In the genomic region with DNA sequence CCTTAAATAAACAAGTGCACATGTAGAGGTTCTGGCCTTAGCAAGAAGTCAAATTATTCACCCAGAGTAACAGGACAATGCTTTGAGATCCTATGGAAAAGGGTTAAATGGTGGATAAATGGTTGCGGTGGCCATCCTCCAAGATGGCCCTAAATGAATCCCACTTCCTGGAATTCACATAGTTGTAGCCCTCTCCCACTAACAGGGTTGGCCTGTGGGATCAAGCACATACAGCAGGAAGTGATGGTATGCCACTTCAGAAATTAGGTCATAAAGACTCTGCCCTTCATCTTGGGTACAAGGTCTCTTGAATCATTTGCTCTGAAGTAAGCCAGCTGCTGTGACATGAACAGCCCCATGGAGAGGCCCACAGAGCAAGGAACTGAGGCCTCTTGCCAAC, we compare ENCODE assay signal across 18 cellular contexts. TPM values are rescaled to one million over a fixed set of nuclear protein-coding genes. Genes with fewer than 3 reads are reported as not detected.
A peak's percentile ranks its signal among the peaks of the same experiment; 100 is the strongest.
DNase-seq lines count a peak whose midpoint lies in the region; ATAC-seq and TF ChIP-seq lines count a peak whose summit lies in the region.
"Had no signal": no experiment of that assay in that cellular context is flagged by ENCODE, and none has a peak within 500 bp of the region (broad histone marks: within the 10 kb centered on the region; RNA-seq: fewer than 3 reads in every experiment).

No MANE protein-coding gene starts in this region.

- H3K9me3 ChIP-seq in CD8-positive, alpha-beta memory T cell (ENCODE audit: low read length): no peaks in the 10 kb centered on the region
- no peaks in the 10 kb centered on the region for H3K9me3 ChIP-seq in H9 (ENCODE audit: control insufficient read depth, low read depth, low read length)

- no peak overlapping the region for H3K27ac ChIP-seq in CD8-positive, alpha-beta memory T cell (ENCODE audit: low read depth, low read length)
- H3K27ac ChIP-seq in H9 (ENCODE audit: insufficient read length, low read depth, low read length): no peak overlapping the region
- H3K27ac ChIP-seq: BLaER1 treated with 17β-estradiol and CSF1 and Interleukin-3, amounts not matched to agents 10 nM and 100 nM; GM23248 had no signal

- H3K9ac ChIP-seq in H9 (ENCODE audit: extremely low read depth, insufficient read length, low read length): no peak overlapping the region
- H3K9ac ChIP-seq: GM23248 had no signal

- no peak overlapping the region for H2BK12ac ChIP-seq in H9 (ENCODE audit: insufficient read length, low read depth, low read length)

- no peak for TF ChIP-seq CTCF in H9 (conservative IDR thresholded peaks at IDR 0.05)
- no peak for TF ChIP-seq CTCF in neural crest cell (conservative IDR thresholded peaks at IDR 0.05)

- no peak overlapping the region for H4K5ac ChIP-seq in H9 (ENCODE audit: insufficient read length, low read depth, low read length)

- H3K4me2 ChIP-seq in H9 (ENCODE audit: insufficient read depth, insufficient read length, low read length): no peak overlapping the region

- peaks cover 11% of the 10 kb centered on the region for H3K4me1 ChIP-seq in CD8-positive, alpha-beta memory T cell (ENCODE audit: insufficient read depth, low read length)
- no peaks in the 10 kb centered on the region; the same call in 1 of the 2 replicates for H3K4me1 ChIP-seq in H9 (ENCODE audit: insufficient read depth, low read length)

- peak overlapping the region in 5 of 7 donors; percentile 10 to 83 (median 39) for H3K4me3 Mint-ChIP-seq in CD8-positive, alpha-beta memory T cell
- peak overlapping the region; percentile 87 to 89; a peak in 2 of 5 replicates for H3K4me3 Mint-ChIP-seq in H9
- H3K4me3 Mint-ChIP-seq in central memory CD8-positive, alpha-beta T cell: peak overlapping the region; percentile 3
- peak overlapping the region; percentile 91 for H3K4me3 Mint-ChIP-seq in neural crest cell

- H3K23ac ChIP-seq in H9 (ENCODE audit: insufficient read length, low read depth, low read length): no peak overlapping the region

- no peak overlapping the region for H2AK5ac ChIP-seq in H9 (ENCODE audit: insufficient read length, low read length)

- H2BK20ac ChIP-seq in H9 (ENCODE audit: low read depth, low read length, poor library complexity, severe bottlenecking): no peak overlapping the region

- POLR2A ChIA-PET in CD8-positive, alpha-beta memory T cell (lab: Charles Lee): no interaction called here

- no peak overlapping the region for H2AFZ ChIP-seq in H9 (ENCODE audit: low read length)
- H2AFZ ChIP-seq: GM23248 had no signal

- no peak overlapping the region for H3T11ph ChIP-seq in H9 (ENCODE audit: low read length)

- no peak overlapping the region for H3K56ac ChIP-seq in H9 (ENCODE audit: insufficient read length, low read depth, low read length)

- no peak overlapping the region for H3K4me3 ChIP-seq in CD8-positive, alpha-beta memory T cell (ENCODE audit: low read length)
- H3K4me3 ChIP-seq: GM23248 had no signal

- CTCF ChIA-PET in CD8-positive, alpha-beta memory T cell (lab: Charles Lee): no interaction called here

- H3K27me3 ChIP-seq in CD8-positive, alpha-beta memory T cell (ENCODE audit: insufficient read depth, low read length, poor library complexity, severe bottlenecking): no peaks in the 10 kb centered on the region
- H3K27me3 ChIP-seq in H9 (ENCODE audit: insufficient read depth, low read length): no peaks in the 10 kb centered on the region; the same call in 1 of the 2 replicates

- no peak for DNase-seq in CD8-positive, alpha-beta memory T cell
- DNase-seq in H9: no peak
- DNase-seq in central memory CD8-positive, alpha-beta T cell (ENCODE audit: low spot score in 2 of 2): no peak
- DNase-seq in neural crest cell (ENCODE audit: low read depth, low spot score): no peak
- DNase-seq: GDM1; GM23248; NCI-H1092 treated with DMSO at 0.1 percent for 48 hours; NCI-H1694; NCI-H2081 treated with DMSO at 0.1 percent for 48 hours; NK-92 treated with Interleukin-12 subunit alpha and Interleukin-12 subunit beta, amount 100 ng/mL, for 24 hours had no signal

- no peak for ATAC-seq in central memory CD8-positive, alpha-beta T cell (replicated peaks; ENCODE audit: extremely low read depth, poor library complexity, severe bottlenecking)
- no peak for ATAC-seq in GM19035 (IDR thresholded peaks at IDR 0.05; ENCODE audit: unreplicated experiment)
- ATAC-seq in HG03571 (IDR thresholded peaks at IDR 0.05; ENCODE audit: unreplicated experiment): no peak
- ATAC-seq in GM19467 (IDR thresholded peaks at IDR 0.05; ENCODE audit: unreplicated experiment): no peak
- ATAC-seq: HCT116, Right ventricle myocardium inferior had no signal

- H2BK5ac ChIP-seq in H9 (ENCODE audit: insufficient read length, low read length): no peak overlapping the region

- no peak overlapping the region for H3K4ac ChIP-seq in H9 (ENCODE audit: low read depth, low read length)

- H2BK15ac ChIP-seq in H9 (ENCODE audit: low read depth, low read length): no peak overlapping the region

- H3K79me2 ChIP-seq in H9 (ENCODE audit: insufficient read depth, low read length): no peaks in the 10 kb centered on the region; the same call in 1 of the 2 replicates

- peaks cover 6% of the 10 kb centered on the region for H3K36me3 ChIP-seq in CD8-positive, alpha-beta memory T cell (ENCODE audit: insufficient read depth, low read length)

- peaks cover 0 to 3% (median 2%) of the 10 kb centered on the region in 5 donors for H3K9me3 Mint-ChIP-seq in CD8-positive, alpha-beta memory T cell
- H3K9me3 Mint-ChIP-seq in H9: peaks cover 18 to 22% of the 10 kb centered on the region in 2 experiments
- H3K9me3 Mint-ChIP-seq in central memory CD8-positive, alpha-beta T cell: no peaks in the 10 kb centered on the region
- no peaks in the 10 kb centered on the region for H3K9me3 Mint-ChIP-seq in neural crest cell

- no peak overlapping the region for H3K18ac ChIP-seq in H9 (ENCODE audit: insufficient read length, low read depth, low read length)

- no peak overlapping the region for H3K14ac ChIP-seq in H9 (ENCODE audit: insufficient read depth, low read length)

- H3K23me2 ChIP-seq in H9 (ENCODE audit: insufficient read length, low read depth, low read length, poor library complexity, severe bottlenecking): peaks cover 5% of the 10 kb centered on the region

- H4K20me1 ChIP-seq in H9 (ENCODE audit: control insufficient read depth, insufficient read depth, insufficient read length): no peaks in the 10 kb centered on the region
- H4K20me1 ChIP-seq: BLaER1 treated with 17β-estradiol and CSF1 and Interleukin-3, amounts not matched to agents 10 nM and 100 nM had no signal

- peak overlapping the region in 2 of 8 donors; percentile 7 to 60 for H3K27ac Mint-ChIP-seq in CD8-positive, alpha-beta memory T cell
- H3K27ac Mint-ChIP-seq in H9 (no peak overlapping the region), neural crest cell (ENCODE audit: unreplicated experiment) (no peak overlapping the region)
- H3K27ac Mint-ChIP-seq in central memory CD8-positive, alpha-beta T cell (ENCODE audit: low read depth): no peak overlapping the region

- WGBS in H9 (ENCODE audit: extremely low coverage, insufficient read length, low lambda C conversion rate): no CpG with 5 or more reads among the region's 1 CpG

- no peak overlapping the region for H4K91ac ChIP-seq in H9 (ENCODE audit: insufficient read length, low read depth, low read length)

- H3K4me1 Mint-ChIP-seq in CD8-positive, alpha-beta memory T cell: peaks cover 13 to 32% (median 30%) of the 10 kb centered on the region in 3 donors
- H3K4me1 Mint-ChIP-seq in H9: peaks cover 6 to 8% of the 10 kb centered on the region in 2 experiments
- peaks cover 10% of the 10 kb centered on the region for H3K4me1 Mint-ChIP-seq in central memory CD8-positive, alpha-beta T cell
- H3K4me1 Mint-ChIP-seq in neural crest cell: peaks cover 30% of the 10 kb centered on the region

- H3K27me3 Mint-ChIP-seq in CD8-positive, alpha-beta memory T cell: peaks cover 0 to 3% of the 10 kb centered on the region in 2 donors
- H3K27me3 Mint-ChIP-seq in H9 (ENCODE audit: low read depth) (peaks cover 51% of the 10 kb centered on the region), neural crest cell (ENCODE audit: low read depth) (peaks cover 7% of the 10 kb centered on the region)
- H3K27me3 Mint-ChIP-seq in central memory CD8-positive, alpha-beta T cell: no peaks in the 10 kb centered on the region

- no peak overlapping the region for H4K8ac ChIP-seq in H9 (replicated peaks; ENCODE audit: insufficient read length, low read depth, low read length)

- H3K79me1 ChIP-seq in H9 (ENCODE audit: insufficient read depth, low read depth, low read length, poor library complexity, severe bottlenecking): peaks cover 9% of the 10 kb centered on the region

- no peak overlapping the region for H2BK120ac ChIP-seq in H9 (ENCODE audit: low read depth, low read length, poor library complexity, severe bottlenecking)

- H3K36me3 Mint-ChIP-seq in CD8-positive, alpha-beta memory T cell: peaks cover 13 to 37% (median 13%) of the 10 kb centered on the region in 3 donors
- peaks cover 27 to 57% (median 48%) of the 10 kb centered on the region in 3 experiments for H3K36me3 Mint-ChIP-seq in H9 (ENCODE audit: insufficient read depth in 1 of 3, low read depth in 3 of 3)
- H3K36me3 Mint-ChIP-seq in central memory CD8-positive, alpha-beta T cell (ENCODE audit: insufficient read depth): peaks cover 7% of the 10 kb centered on the region
- H3K36me3 Mint-ChIP-seq in neural crest cell (ENCODE audit: low read depth): peaks cover 39% of the 10 kb centered on the region

RNA-seq across cellular contexts. Expression of a gene that starts 1.8 kb away (rescaled TPM):
- total RNA-seq in CD8-positive, alpha-beta memory T cell: 1 to 10 TPM; 3.0 to 3.2 TPM
- 2.9 TPM for polyA plus RNA-seq in CD8-positive, alpha-beta memory T cell
- total RNA-seq in H9 (2021): 8.2 and 9.2 TPM in 2 replicates
- total RNA-seq in neural crest cell: 7.3 and 8.6 TPM in 2 replicates

RNA-seq across cellular contexts. Expression of a gene that starts 13.3 kb away (rescaled TPM):
- total RNA-seq in CD8-positive, alpha-beta memory T cell: not detected
- polyA plus RNA-seq in CD8-positive, alpha-beta memory T cell: not detected
- total RNA-seq in H9 (2021) (0.13 and 0.15 TPM in 2 replicates), neural crest cell (not detected in 2 replicates)
- total RNA-seq: GM23248, LHCN-M2, OCI-LY7, Right ventricle myocardium inferior had no signal
- polyA plus RNA-seq: GM23248 had no signal

RNA-seq across cellular contexts. Expression of a gene that starts 52.3 kb away (rescaled TPM):
- not detected for total RNA-seq in CD8-positive, alpha-beta memory T cell
- polyA plus RNA-seq in CD8-positive, alpha-beta memory T cell: not detected
- total RNA-seq in H9 (2021) (0.29 and 0.31 TPM in 2 replicates), neural crest cell (0.21 and 0.52 TPM in 2 replicates)
- total RNA-seq: GM23248, LHCN-M2, Right ventricle myocardium inferior had no signal
- polyA plus RNA-seq: GM23248 had no signal

Comparison
In these comparisons a context has a peak if more than half of its experiments do, and no peak if none do; other contexts are left out.
1. H3K4me3 Mint-ChIP-seq: peak in every context shown above with its lines; median percentile 91 in neural crest cell; 88 in H9; 39 in CD8-positive, alpha-beta memory T cell; 3 in central memory CD8-positive, alpha-beta T cell.